Comparison of ENCODE assay signal across 8 cellular contexts in the genomic region with DNA sequence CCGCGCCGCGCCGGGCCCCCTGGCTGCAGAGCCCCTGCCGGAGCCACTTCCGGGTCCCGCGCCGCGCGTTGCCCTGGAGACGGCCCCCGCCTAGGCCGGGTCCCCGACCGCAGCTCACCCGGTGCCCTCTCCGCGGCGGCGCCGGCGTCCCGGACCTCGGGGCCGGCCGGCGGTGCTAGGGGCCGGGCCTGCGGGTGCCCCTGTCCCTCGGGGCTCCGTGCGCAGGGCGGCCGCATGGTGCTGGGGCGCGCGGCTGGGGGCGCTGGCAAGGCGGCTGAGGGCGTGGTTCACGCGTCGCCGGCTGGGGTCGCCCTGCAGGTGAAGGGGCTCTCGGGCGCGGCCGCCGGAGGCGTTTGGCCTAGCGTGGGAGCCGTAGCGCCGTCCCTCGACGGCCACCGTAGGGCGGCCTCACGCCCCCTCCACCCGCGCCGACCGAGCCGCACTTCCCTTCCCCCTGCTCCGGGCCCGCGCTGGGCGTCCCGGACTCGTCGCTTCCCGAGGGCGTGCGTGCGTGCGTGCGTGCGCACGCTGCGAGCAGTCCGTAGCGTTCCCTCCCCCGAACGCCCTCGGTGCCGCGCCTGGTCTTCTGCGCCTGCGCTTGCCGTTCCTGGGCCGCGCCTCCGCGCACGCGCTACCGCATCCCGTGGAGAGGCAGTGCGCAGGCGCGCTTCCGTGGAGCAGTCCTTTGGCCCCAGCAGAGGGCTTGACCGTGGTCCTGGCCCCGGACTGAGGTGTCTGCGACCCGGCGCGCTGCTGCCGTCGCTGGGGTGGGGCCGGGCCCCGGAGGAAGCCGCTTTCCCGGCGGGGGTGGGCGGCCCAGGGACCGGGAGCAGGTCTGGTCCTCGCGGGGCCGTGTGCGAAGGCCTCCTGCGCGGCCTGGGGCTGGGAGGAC. TPM values are rescaled to one million over a fixed set of nuclear protein-coding genes. Genes with fewer than 3 reads are reported as not detected.
DNase-seq lines count a peak whose midpoint lies in the region; ATAC-seq, FAIRE-seq and TF ChIP-seq lines count a peak whose summit lies in the region.

A gene with protein sequence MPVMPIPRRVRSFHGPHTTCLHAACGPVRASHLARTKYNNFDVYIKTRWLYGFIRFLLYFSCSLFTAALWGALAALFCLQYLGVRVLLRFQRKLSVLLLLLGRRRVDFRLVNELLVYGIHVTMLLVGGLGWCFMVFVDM (minus strand): TSS at position 509 of the 892 bp plus-strand sequence. CDS start 1,975 bp downstream, outside the sequence.

- no peak within 1 kb of the TSS for H2BK120ac ChIP-seq in H1 (replicated peaks; ENCODE audit: low read depth, low read length)
- peak within 1 kb of the TSS; percentile 96 for H2BK120ac ChIP-seq in mesenchymal stem cell (ENCODE audit: low read depth, low read length)

- H3K18ac ChIP-seq in H1 (ENCODE audit: extremely low read depth, low read length) (peak within 1 kb of the TSS; percentile 78), mesenchymal stem cell (ENCODE audit: low read depth in 1 of 2, low read length in 2 of 2) (peak within 1 kb of the TSS; percentile 94 to 96)

- TF ChIP-seq EP300 in H1 (IDR thresholded peaks at IDR 0.05; ENCODE audit: borderline replicate concordance in 1 of 2, low read depth in 2 of 2, low read length in 2 of 2): no peak

- peak in 1 of 2 experiments; percentile 59; a peak in 2 of 3 replicates for TF ChIP-seq POLR2A in H1 (IDR thresholded peaks at IDR 0.05; ENCODE audit: control extremely low read depth in 1 of 2, low read depth in 2 of 2, low read length in 2 of 2)

- DNase-seq in Caki2 (ENCODE audit: low read depth): peak; percentile 96
- DNase-seq in HUDEP-2 (lab: John Stamatoyannopoulos, UW; ENCODE audit: unreplicated experiment in 76 of 76): peak in 74 of 76 experiments; percentile 39 to 97 (median 93)
- peak; percentile 99 for DNase-seq in NOMO-1 treated with dmso at 0.1 percent for 144 hours (lab: John Stamatoyannopoulos, UW; ENCODE audit: unreplicated experiment)
- peak; percentile 91 to 97 (median 94) for DNase-seq in activated CD8-positive, alpha-beta memory T cell treated with anti-CD3 and anti-CD28 coated beads for 48 hours (ENCODE audit: low read depth in 2 of 3, low spot score in 2 of 3)
- DNase-seq in H1 (ENCODE audit: low read depth in 1 of 2, low spot score in 2 of 2): peak; percentile 87 to 94
- peak; percentile 96 for DNase-seq in mesenchymal stem cell
- peak; percentile 88 for DNase-seq in stimulated activated CD8-positive, alpha-beta memory T cell treated with anti-CD3 and anti-CD28 coated beads, Interleukin-12 subunit alpha, Interleukin-12 subunit beta, amount 100 ng/mL, for 24 hours (ENCODE audit: extremely low read depth)

- H2BK15ac ChIP-seq in H1 (ENCODE audit: low read length) (no peak within 1 kb of the TSS), mesenchymal stem cell (ENCODE audit: low read depth, poor library complexity, severe bottlenecking) (peak within 1 kb of the TSS; percentile 95)

- H3K79me1 ChIP-seq in H1 (ENCODE audit: low read depth, low read length) (0 out of 2 replicates have a peak, but pooled peaks cover 3% of the 10 kb centered on the region), mesenchymal stem cell (replicated peaks; ENCODE audit: low read length, poor library complexity, severe bottlenecking) (peaks cover 20% of the 10 kb centered on the region)

- H3K23me2 ChIP-seq in H1 (ENCODE audit: low read depth, low read length): no peaks in the 10 kb centered on the region; the same call in 1 of the 2 replicates

- no peak for FAIRE-seq in H1 (lab: Jason Lieb, UNC)

- H3K4ac ChIP-seq in H1 (replicated peaks; ENCODE audit: insufficient read length, low read depth, low read length) (peak within 1 kb of the TSS; percentile 53), mesenchymal stem cell (ENCODE audit: low read depth in 1 of 2, low read length in 2 of 2) (peak within 1 kb of the TSS; percentile 95 to 98)

- no peak within 1 kb of the TSS for H2BK20ac ChIP-seq in H1 (ENCODE audit: low read length)

- H3K27me3 ChIP-seq in H1 (replicated peaks in 1 of 4; ENCODE audit: control insufficient read depth in 3 of 4, extremely low read depth in 1 of 4, insufficient read depth in 3 of 4, low read length in 3 of 4): no peaks in the 10 kb centered on the region
- H3K27me3 ChIP-seq in mesenchymal stem cell (ENCODE audit: control insufficient read depth in 1 of 2, insufficient read depth in 1 of 2, low read length in 2 of 2): peaks cover 6% of the 10 kb centered on the region in 2 experiments

- in situ Hi-C loops in Caki2 (cut with HindIII; ENCODE audit: low pct_unique_long_range_greater_than_20kb, low sequenced_read_pairs): no loop called here

- peak; percentile 77 for ATAC-seq in GM21381 (IDR thresholded peaks at IDR 0.05; ENCODE audit: unreplicated experiment)

- H3K4me3 ChIP-seq in H1 (ENCODE audit: extremely low read depth in 1 of 4, insufficient read depth in 2 of 4, low read depth in 3 of 4, low read length in 4 of 4) (peak within 1 kb of the TSS; percentile 50 to 79 (median 56)), mesenchymal stem cell (ENCODE audit: insufficient read depth in 1 of 2, low read depth in 1 of 2, low read length in 2 of 2) (peak within 1 kb of the TSS; percentile 78 to 90)

- H3K56ac ChIP-seq in H1 (replicated peaks; ENCODE audit: insufficient read length, low read depth, low read length): peak within 1 kb of the TSS; percentile 77

- H3K14ac ChIP-seq in H1 (ENCODE audit: insufficient read length) (no peak within 1 kb of the TSS), mesenchymal stem cell (ENCODE audit: low read length in 2 of 2) (peak within 1 kb of the TSS; percentile 89 to 96)

- H3K36me3 ChIP-seq in H1 (ENCODE audit: control insufficient read depth in 2 of 4, insufficient read depth in 4 of 4, low read length in 3 of 4): peaks cover 0 to 12% (median 4%) of the 10 kb centered on the region in 4 experiments; a peak in 5 of 8 replicates
- H3K36me3 ChIP-seq in mesenchymal stem cell (ENCODE audit: control insufficient read depth in 1 of 2, insufficient read depth in 2 of 2, low read depth in 1 of 2, low read length in 2 of 2): peaks cover 23 to 31% of the 10 kb centered on the region in 2 experiments

- peaks cover 0 to 7% of the 10 kb centered on the region in 2 experiments; a peak in 1 of 4 replicates for H3K79me2 ChIP-seq in H1 (ENCODE audit: control insufficient read depth in 1 of 2, insufficient read depth in 2 of 2, low read length in 2 of 2)

- H2AFZ ChIP-seq in H1 (ENCODE audit: low read length) (no peak within 1 kb of the TSS), mesenchymal stem cell (ENCODE audit: low read depth, low read length) (peak within 1 kb of the TSS; percentile 62)

- H2AK5ac ChIP-seq in H1 (ENCODE audit: low read depth, low read length) (no peak within 1 kb of the TSS), mesenchymal stem cell (ENCODE audit: low read length, severe bottlenecking) (peak within 1 kb of the TSS; percentile 30)

- 2% methylated on average over 86 of the region's 126 CpGs; no CpG with 5 or more reads in 1 of the 2 experiments for whole genome bisulfite sequencing in H1 (ENCODE audit: extremely low coverage in 1 of 2, insufficient coverage in 1 of 2, insufficient read length in 1 of 2, insufficient replicate concordance in 2 of 2, low coverage in 1 of 2, low lambda C conversion rate in 2 of 2, missing lambda C conversion rate in 1 of 2), 2 experiments
- WGBS in mesenchymal stem cell: under 1% methylated on average over 68 of the region's 126 CpGs

- peak within 1 kb of the TSS; percentile 88 for H4K8ac ChIP-seq in H1 (ENCODE audit: extremely low read depth, insufficient read depth, low read length)
- peak within 1 kb of the TSS; percentile 95 for H4K8ac ChIP-seq in mesenchymal stem cell (ENCODE audit: low read length)

- peaks cover 0 to 5% of the 10 kb centered on the region in 2 experiments for H4K20me1 ChIP-seq in H1 (replicated peaks in 1 of 2; ENCODE audit: control insufficient read depth in 1 of 2, insufficient read depth in 2 of 2, low read length in 2 of 2)

- H3K27ac ChIP-seq in H1 (ENCODE audit: low read depth, low read length) (peak within 1 kb of the TSS; percentile 65), mesenchymal stem cell (ENCODE audit: low read length, poor library complexity, severe bottlenecking) (peak within 1 kb of the TSS; percentile 23)

- H3K4me2 ChIP-seq in H1 (ENCODE audit: insufficient read depth in 1 of 2, low read depth in 2 of 2, low read length in 2 of 2): peak within 1 kb of the TSS; percentile 63 to 75
- peak within 1 kb of the TSS; percentile 78 for H3K4me2 ChIP-seq in mesenchymal stem cell (ENCODE audit: low read length, poor library complexity, severe bottlenecking)

- H4K91ac ChIP-seq in H1 (replicated peaks; ENCODE audit: insufficient read length, low read length) (peak within 1 kb of the TSS; percentile 80), mesenchymal stem cell (ENCODE audit: low read length) (peak within 1 kb of the TSS; percentile 98)

- peak within 1 kb of the TSS; percentile 78; the same call in 1 of the 2 replicates for H2BK5ac ChIP-seq in H1 (ENCODE audit: low read depth, low read length)
- peak within 1 kb of the TSS; percentile 92 for H2BK5ac ChIP-seq in mesenchymal stem cell (ENCODE audit: low read depth, low read length, poor library complexity, severe bottlenecking)

- H2BK12ac ChIP-seq in H1 (ENCODE audit: low read depth, low read length) (no peak within 1 kb of the TSS), mesenchymal stem cell (ENCODE audit: low read length in 2 of 2) (peak within 1 kb of the TSS in 1 of 2 experiments; percentile 12)

- H3K9me3 ChIP-seq in H1 (ENCODE audit: insufficient read depth in 2 of 2, low read depth in 1 of 2, low read length in 1 of 2) (no peaks in the 10 kb centered on the region), mesenchymal stem cell (ENCODE audit: control insufficient read depth, low read length) (no peaks in the 10 kb centered on the region)

- H3K4me1 ChIP-seq in H1 (replicated peaks in 1 of 4; ENCODE audit: control insufficient read depth in 3 of 4, insufficient read depth in 4 of 4, low read length in 3 of 4) (peaks cover 0 to 15% (median 7%) of the 10 kb centered on the region in 4 experiments; a peak in 6 of 7 replicates), mesenchymal stem cell (ENCODE audit: control insufficient read depth, insufficient read depth, low read depth, low read length) (peaks cover 35% of the 10 kb centered on the region)

- H4K5ac ChIP-seq in H1 (ENCODE audit: insufficient read length, low read depth, low read length): peak within 1 kb of the TSS; percentile 57

- peak in 1 of 2 experiments; percentile 14; a peak in 1 of 4 replicates for TF ChIP-seq RAD21 in H1 (IDR thresholded peaks at IDR 0.05 in 1 of 2, conservative IDR thresholded peaks at IDR 0.05 in 1 of 2; ENCODE audit: low read depth in 2 of 2, low read length in 2 of 2)

- H3K9ac ChIP-seq in H1 (replicated peaks in 1 of 4; ENCODE audit: extremely low read depth in 1 of 4, low read depth in 3 of 4, low read length in 3 of 4) (peak within 1 kb of the TSS in 3 of 4 experiments; percentile 51 to 64 (median 55); a peak in 5 of 7 replicates), mesenchymal stem cell (ENCODE audit: low read length) (peak within 1 kb of the TSS; percentile 88)

- CTCF ChIA-PET in H1 (lab: Charles Lee; ENCODE audit: partially characterized antibody): interaction anchor here (0.8 to 6.2 kb wide), 8 partner anchors 14 to 158 kb away, joined by 3 to 98 read pairs (median 6); no protein-coding TSS in a partner anchor

- H3K23ac ChIP-seq in H1 (ENCODE audit: insufficient read length) (no peak within 1 kb of the TSS), mesenchymal stem cell (ENCODE audit: low read length in 2 of 2) (peak within 1 kb of the TSS; percentile 49 to 87)

- POLR2A ChIA-PET in H1 (lab: Charles Lee; ENCODE audit: partially characterized antibody): interaction anchor here (0.7 to 4.5 kb wide), 10 partner anchors 13 to 210 kb away, joined by 3 to 40 read pairs (median 3); a partner anchor contains a TSS

- peak in 1 of 3 experiments; percentile 39; a peak in 2 of 4 replicates for TF ChIP-seq CTCF in H1 (IDR thresholded peaks at IDR 0.05; ENCODE audit: control extremely low read depth in 1 of 3, insufficient read depth in 1 of 3, low read depth in 1 of 3, low read length in 3 of 3)

RNA-seq across cellular contexts. Expression of the gene that starts here (rescaled TPM):
- total RNA-seq in Caki2 (2014; rRNA removed; shearing (Covaris generic); ENCODE audit: low replicate concordance): 94.4 and 94.5 TPM in 2 replicates
- total RNA-seq in H1 (2021; fragmentation: NEBNext Ultra II Directional; extraction: Animal tissue kit (Norgen Biotek cat#: 25700)): 34.9 and 35.3 TPM in 2 replicates
- polyA plus RNA-seq in H1 (2011; rRNA removed): 22.3 and 36.1 TPM in 2 replicates
- polyA plus RNA-seq in H1 (2011; cell fraction: cytosol; rRNA removed): 29.7 TPM
- 51.9 TPM for polyA plus RNA-seq in H1 (2011; cell fraction: nucleus; rRNA removed)
- polyA plus RNA-seq in H1 (2012, experiment 1 of 2): 27.3 to 39.7 TPM (median 36.4 TPM) in 4 replicates
- polyA plus RNA-seq in H1 (2012, experiment 2 of 2): 42.5 TPM
- 22.7 TPM for polyA plus RNA-seq in H1 (2013, experiment 1 of 2)
- 22.4 TPM for polyA plus RNA-seq in H1 (2013, experiment 2 of 2)
- polyA minus RNA-seq in H1 (2011; rRNA and poly(A)+ RNA removed): 16.0 TPM in 2 replicates
- 31.0 TPM for polyA minus RNA-seq in H1 (2011; cell fraction: cytosol; rRNA and poly(A)+ RNA removed)
- 33.8 TPM for polyA minus RNA-seq in H1 (2011; cell fraction: nucleus; rRNA and poly(A)+ RNA removed)
- 18.1 TPM for polyA plus RNA-seq in mesenchymal stem cell (2013, experiment 1 of 2)
- polyA plus RNA-seq in mesenchymal stem cell (2013, experiment 2 of 2): 17.5 TPM

Comparison
In these comparisons a context has a peak if more than half of its experiments do, and no peak if none do; other contexts are left out.
1. Peak in every context shown above with its lines: DNase-seq, ATAC-seq, H3K4me3 ChIP-seq and H3K27ac ChIP-seq.